Comparison of ENCODE assay signal across 23 cellular contexts in the genomic region with DNA sequence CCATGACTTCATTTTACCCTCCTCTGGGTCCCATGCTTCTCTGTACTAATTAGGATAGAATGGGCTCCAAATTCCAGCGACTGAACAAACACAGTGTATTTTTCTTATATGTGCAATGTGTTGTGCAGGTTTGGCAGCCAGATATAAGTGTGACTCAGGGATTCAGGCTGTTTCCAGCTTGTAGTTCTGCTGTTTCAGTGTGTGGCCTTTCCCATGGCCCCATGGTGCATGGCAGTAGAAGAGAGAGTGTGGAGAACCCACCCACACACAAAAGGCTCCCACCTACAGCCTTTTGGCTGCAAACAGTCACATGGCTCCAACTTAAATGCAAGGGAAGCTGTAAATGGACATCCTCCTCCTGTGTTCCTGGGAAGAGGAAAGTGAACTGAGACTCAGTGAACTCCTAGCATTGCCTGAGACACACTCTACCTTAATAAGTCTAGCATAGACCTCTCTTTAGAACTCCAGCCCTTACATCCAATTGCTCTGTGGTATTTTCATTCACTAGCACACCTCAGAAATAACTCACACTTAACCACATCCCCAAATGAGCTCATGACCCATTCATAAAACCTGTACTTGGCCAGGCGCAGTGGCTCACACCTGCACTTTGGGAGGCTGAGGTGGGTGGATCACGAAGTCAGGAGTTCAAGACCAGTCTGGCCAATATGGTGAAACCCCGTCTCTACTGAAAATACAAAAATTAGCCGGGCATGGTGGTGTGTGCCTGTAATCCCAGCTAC. TPM values are rescaled to one million over a fixed set of nuclear protein-coding genes. Genes with fewer than 3 reads are reported as not detected.
A peak's percentile ranks its signal among the peaks of the same experiment; 100 is the strongest.
DNase-seq lines count a peak whose midpoint lies in the region; ATAC-seq, FAIRE-seq and TF ChIP-seq lines count a peak whose summit lies in the region.
"Had no signal": no experiment of that assay in that cellular context is flagged by ENCODE, and none has a peak within 500 bp of the region (broad histone marks: within the 10 kb centered on the region; RNA-seq: fewer than 3 reads in every experiment).

No MANE protein-coding gene starts in this region.

- H3K27me3 ChIP-seq in GM12878 (replicated peaks in 1 of 2; ENCODE audit: control insufficient read depth in 2 of 2, insufficient read depth in 2 of 2, low read length in 1 of 2) = no peaks in the 10 kb centered on the region
- H3K27me3 ChIP-seq: heart right ventricle, suprapubic skin, uterus had no signal

- intact Hi-C loops in GM12878 (cut with micrococcal nuclease; ENCODE audit: unreplicated experiment) (no loop called here), posterior vena cava (cut with DNase I) (no loop called here)

- BruUV-seq in GM12878 (replicated peaks; lab: Mats Ljungman, UMichigan) = no TSS peak

- no peaks in the 10 kb centered on the region for H4K20me1 ChIP-seq in GM12878 (ENCODE audit: control insufficient read depth, insufficient read depth)

- no peak overlapping the region for H3K4me3 ChIP-seq in GM12878
- H3K4me3 ChIP-seq: heart right ventricle, mucosa of descending colon, spleen, suprapubic skin, uterus had no signal

- H3K9me3 Mint-ChIP-seq in stimulated activated naive CD8-positive, alpha-beta T cell treated with anti-CD3 and anti-CD28 coated beads, Interleukin-15, amount 100 ng/mL, for 72 hours = no peaks in the 10 kb centered on the region
- H3K9me3 Mint-ChIP-seq: activated naive CD4-positive, alpha-beta T cell treated with anti-CD3 and anti-CD28 coated beads, Interleukin-2, amount 10 ng/mL, durations not matched to agents 7 days and 5 days; CD8-positive, alpha-beta T cell had no signal

- SMC1A ChIA-PET in GM12878 (lab: Charles Lee; ENCODE audit: uncharacterized antibody, unreplicated experiment) = interaction anchor here (1.0 to 2.5 kb wide), 4 partner anchors 9 to 185 kb away, joined by 3 to 13 read pairs (median 6); no protein-coding TSS in a partner anchor

- CTCF ChIA-PET in GM12878 (lab: Yijun Ruan, JAX) = interaction anchor here (0.7 to 10.9 kb wide), 6 partner anchors 9 to 185 kb away, joined by 3 to 135 read pairs (median 6); no protein-coding TSS in a partner anchor

- 25% methylated on average over 4 of the region's 5 CpGs for WGBS in GM12878 (ENCODE audit: insufficient coverage, insufficient replicate concordance, low lambda C conversion rate, missing lambda C conversion rate)

- no peaks in the 10 kb centered on the region for H3K9me3 ChIP-seq in GM12878 (replicated peaks; ENCODE audit: control insufficient read depth, insufficient read depth, low read length)
- H3K9me3 ChIP-seq: heart right ventricle, mucosa of descending colon, spleen, suprapubic skin, uterus had no signal

- no peak overlapping the region for H3K4me2 ChIP-seq in GM12878 (ENCODE audit: control insufficient read depth, insufficient read depth)

- H3K9ac ChIP-seq in GM12878 (ENCODE audit: control insufficient read depth, insufficient read depth, low read length) = no peak overlapping the region

- H3K36me3 ChIP-seq in GM12878 (ENCODE audit: control insufficient read depth in 2 of 2, insufficient read depth in 2 of 2, low read length in 1 of 2) = no peaks in the 10 kb centered on the region
- H3K36me3 ChIP-seq: heart right ventricle, spleen, suprapubic skin, uterus had no signal

- no peaks in the 10 kb centered on the region for H3K4me1 Mint-ChIP-seq in stimulated activated naive CD8-positive, alpha-beta T cell treated with anti-CD3 and anti-CD28 coated beads, Interleukin-15, amount 100 ng/mL, for 72 hours
- H3K4me1 Mint-ChIP-seq: activated naive CD4-positive, alpha-beta T cell treated with anti-CD3 and anti-CD28 coated beads, Interleukin-2, amount 10 ng/mL, durations not matched to agents 7 days and 5 days had no signal

- no peak overlapping the region for H3K4me3 Mint-ChIP-seq in stimulated activated naive CD8-positive, alpha-beta T cell treated with anti-CD3 and anti-CD28 coated beads, Interleukin-15, amount 100 ng/mL, for 72 hours
- H3K4me3 Mint-ChIP-seq: activated naive CD4-positive, alpha-beta T cell treated with anti-CD3 and anti-CD28 coated beads, Interleukin-2, amount 10 ng/mL, durations not matched to agents 7 days and 5 days; CD8-positive, alpha-beta T cell had no signal

- H3K4me1 ChIP-seq in GM12878 (ENCODE audit: control insufficient read depth, insufficient read depth, low read length) = peaks cover 28% of the 10 kb centered on the region
- H3K4me1 ChIP-seq: uterus had no signal

- peaks cover 33% of the 10 kb centered on the region for H3K27me3 Mint-ChIP-seq in stimulated activated naive CD8-positive, alpha-beta T cell treated with anti-CD3 and anti-CD28 coated beads, Interleukin-15, amount 100 ng/mL, for 72 hours

- no peaks in the 10 kb centered on the region for H3K79me2 ChIP-seq in GM12878 (ENCODE audit: control insufficient read depth, insufficient read depth, low read length)

- RAD21 ChIA-PET in GM12878 (lab: Charles Lee; ENCODE audit: unreplicated experiment) = interaction anchor here (1.4 to 2.0 kb wide), 4 partner anchors 9 to 104 kb away, joined by 3 to 6 read pairs (median 4); no protein-coding TSS in a partner anchor

- TF ChIP-seq CTCF in GM12878 (IDR thresholded peaks at IDR 0.05 in 2 of 3, conservative IDR thresholded peaks at IDR 0.05 in 1 of 3; ENCODE audit: control insufficient read depth in 2 of 3, extremely low read depth in 1 of 3, insufficient read depth in 1 of 3, low read depth in 3 of 3, low read length in 3 of 3) = no peak

- ATAC-seq in stimulated activated naive CD8-positive, alpha-beta T cell treated with anti-CD3 and anti-CD28 coated beads, Interleukin-15, amount 100 ng/mL, for 72 hours = peak; percentile 64
- no peak for ATAC-seq in stimulated activated naive CD8-positive, alpha-beta T cell treated with anti-CD3 and anti-CD28 coated beads, Interleukin-15, Interleukin-2, amounts not matched to agents 100 U/mL and 50 U/mL, for 24 hours
- ATAC-seq in HG02852 (IDR thresholded peaks at IDR 0.05; ENCODE audit: unreplicated experiment) (peak; percentile 52), GM12878 (peak; percentile 62)
- ATAC-seq: CD8-positive, alpha-beta T cell; heart right ventricle; left ventricle myocardium superior; mucosa of descending colon had no signal

- POLR2A ChIA-PET in GM12878 (lab: Charles Lee) = interaction anchor here (1.0 kb wide), 1 partner anchor 9 kb away, joined by 3 read pairs; no protein-coding TSS in a partner anchor

- H2AFZ ChIP-seq in GM12878 (ENCODE audit: control insufficient read depth, low read depth, low read length) = no peak overlapping the region; the same call in 1 of the 2 replicates

- no peak for TF ChIP-seq RAD21 in GM12878 (IDR thresholded peaks at IDR 0.05; ENCODE audit: insufficient read depth, low read depth, low read length)

- TF ChIP-seq EP300 in GM12878 (IDR thresholded peaks at IDR 0.05; ENCODE audit: borderline replicate concordance in 1 of 2, control insufficient read depth in 1 of 2, low read depth in 2 of 2, low read length in 2 of 2) = no peak

- FAIRE-seq in GM12878 (lab: Jason Lieb, UNC) = no peak

- H3K27ac ChIP-seq in GM12878 (ENCODE audit: control insufficient read depth, insufficient read depth) = no peak overlapping the region
- H3K27ac ChIP-seq: heart right ventricle, suprapubic skin, uterus had no signal

- H3K27ac Mint-ChIP-seq in stimulated activated naive CD8-positive, alpha-beta T cell treated with anti-CD3 and anti-CD28 coated beads, Interleukin-15, amount 100 ng/mL, for 72 hours = no peak overlapping the region
- H3K27ac Mint-ChIP-seq: activated naive CD4-positive, alpha-beta T cell treated with anti-CD3 and anti-CD28 coated beads, Interleukin-2, amount 10 ng/mL, durations not matched to agents 7 days and 5 days; CD8-positive, alpha-beta T cell had no signal

- in situ Hi-C loops in GM12878 (cut with MboI) = no loop called here

- no peak for DNase-seq in stimulated activated naive CD8-positive, alpha-beta T cell treated with anti-CD3 and anti-CD28 coated beads, Interleukin-15, amount 100 ng/mL, for 72 hours
- DNase-seq in stimulated activated naive CD8-positive, alpha-beta T cell treated with anti-CD3 and anti-CD28 coated beads, Interleukin-15, Interleukin-2, amounts not matched to agents 100 U/mL and 50 U/mL, for 24 hours = no peak
- DNase-seq in GM12878 (ENCODE audit: low read depth, low spot score) (no peak), posterior vena cava (ENCODE audit: low spot score) (no peak), NCI-H187 (lab: John Stamatoyannopoulos, UW) (no peak), COR-L47 (lab: John Stamatoyannopoulos, UW) (no peak), DMS53 (lab: John Stamatoyannopoulos, UW) (no peak)
- DNase-seq: ACHN; activated naive CD4-positive, alpha-beta T cell treated with anti-CD3 and anti-CD28 coated beads, Interleukin-2, amount 10 ng/mL, durations not matched to agents 7 days and 5 days; CD8-positive, alpha-beta T cell; DMS79 treated with DMSO at 0.1 percent for 48 hours; HCEC 1CT; heart right ventricle; left ventricle myocardium superior; mucosa of descending colon; NCI-H1417 treated with DMSO at 0.1 percent for 48 hours; NCI-H2171 treated with DMSO at 0.1 percent for 48 hours; SHP77 treated with DMSO at 0.1 percent for 48 hours; spleen; stimulated activated CD4-positive, alpha-beta T cell treated with anti-CD3 and anti-CD28 coated beads, Interleukin-4, amount 100 ng/mL, for 4 hours; uterus had no signal

- no peak for TF ChIP-seq POLR2A in GM12878 (IDR thresholded peaks at IDR 0.05; ENCODE audit: low read depth, low read length)

RNA-seq across cellular contexts. Expression of gene KIAA0040, which starts 58.7 kb away (rescaled TPM):
- 19.4 and 22.6 TPM in 2 replicates for total RNA-seq in GM12878 (2013; cell fraction: nucleolus; rRNA removed)
- total RNA-seq in GM12878 (2014; rRNA removed) (22.9 and 24.1 TPM in 2 replicates), GM12878 (2014; rRNA removed; fragmentation: Illumina TruSeq; extraction: Trizol) (23.5 and 24.4 TPM in 2 replicates), GM12878 (2021) (29.0 and 29.2 TPM in 2 replicates), posterior vena cava (10 to 100 TPM in 1 of 2 donors, 1 to 10 TPM in 1; 9.3 to 13.5 TPM)
- 5.8 TPM for polyA plus RNA-seq in GM12878 (2011; ENCODE audit: low read depth)
- polyA plus RNA-seq in GM12878 (2011; rRNA removed) (39.9 and 47.7 TPM in 2 replicates), GM12878 (2014; fragmentation: Illumina TruSeq; extraction: Trizol) (31.8 and 38.1 TPM in 2 replicates), GM12878 (2014; fragmentation: Nextera tagmentation; extraction: Ambion mirVana) (1 to 10 TPM; 7.6 to 8.3 TPM), GM12878 (2014; rRNA removed) (20.5 and 24.1 TPM in 2 replicates), GM12878 (2016; fragmentation: Nextera tagmentation; extraction: Ambion mirVana) (10 to 100 TPM; 19.7 to 20.3 TPM)
- polyA plus RNA-seq in GM12878 (2011; cell fraction: cytosol; rRNA removed) = 44.7 and 45.5 TPM in 2 replicates
- polyA plus RNA-seq in GM12878 (2011; cell fraction: nucleus; rRNA removed) = 28.1 and 33.0 TPM in 2 replicates
- polyA plus RNA-seq in GM12878 (2012) = 7.0 and 11.0 TPM in 2 replicates
- polyA minus RNA-seq in GM12878 (2011; rRNA and poly(A)+ RNA removed) = 57.5 and 68.2 TPM in 2 replicates
- polyA minus RNA-seq in GM12878 (2011; cell fraction: cytosol; rRNA and poly(A)+ RNA removed) = 15.7 and 17.1 TPM in 2 replicates
- polyA minus RNA-seq in GM12878 (2011; cell fraction: nucleus; rRNA and poly(A)+ RNA removed) = 14.0 and 17.7 TPM in 2 replicates
